In the genomic region with DNA sequence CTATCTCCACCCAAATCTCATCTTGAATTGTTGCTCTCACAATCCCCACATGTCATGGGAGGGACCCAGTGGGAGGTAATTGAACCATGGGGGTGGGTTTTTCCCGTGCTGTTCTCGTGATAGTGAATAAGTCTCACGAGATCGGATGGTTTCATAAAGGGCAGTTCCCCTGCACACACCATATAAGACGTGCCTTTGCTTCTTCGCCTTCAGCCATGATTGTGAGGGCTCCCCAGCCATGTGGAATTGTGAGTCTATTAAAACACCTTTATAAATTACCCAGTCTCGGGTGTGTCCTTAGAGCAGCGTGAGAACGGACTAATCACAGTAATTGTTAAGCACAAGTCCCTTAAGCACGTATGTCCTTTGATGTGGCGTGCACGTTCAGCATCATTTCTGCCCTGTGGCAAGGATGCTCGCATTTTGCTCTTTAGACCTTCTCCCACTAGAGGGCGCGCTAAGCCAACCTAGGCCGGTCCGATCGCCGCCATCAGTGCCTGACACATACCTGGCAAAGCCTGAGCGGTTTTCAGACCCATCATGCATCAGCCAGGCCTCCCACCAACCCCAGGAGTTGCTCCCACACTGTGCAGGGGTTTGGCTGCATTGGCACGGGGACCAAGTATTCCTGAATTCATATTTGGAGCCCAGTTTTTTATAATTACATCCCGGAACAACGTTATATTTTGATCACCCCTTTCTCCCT, we compare ENCODE assay signal across 8 cellular contexts.
DNase-seq lines count a peak whose midpoint lies in the region; ATAC-seq and TF ChIP-seq lines count a peak whose summit lies in the region.
"Not testable (repeated sequence)": the region's sequence is repeated elsewhere in the genome, so short reads cannot be mapped to it uniquely, and the experiment has no call there.

No MANE protein-coding gene starts in this region.

- not testable (repeated sequence) for H3K27me3 Mint-ChIP-seq in T-helper 17 cell

- not testable (repeated sequence) for H3K4me1 Mint-ChIP-seq in T-helper 17 cell

- not testable (repeated sequence) for DNase-seq in AG09319 (ENCODE audit: extremely low read depth, low read depth); epithelial cell of esophagus (ENCODE audit: low read depth)
- DNase-seq in T-helper 17 cell: peak; percentile 44 to 89 (median 46)
- DNase-seq in activated T-helper 1 cell treated with anti-CD3 and anti-CD28 coated beads, Interleukin-2, amount 50 U/mL, for 16 hours (ENCODE audit: low read depth in 1 of 2, low spot score in 1 of 2): peak; percentile 43 to 49
- peak; percentile 73 for DNase-seq in mucosa of gallbladder (ENCODE audit: low spot score)
- peak; percentile 20 to 50 (median 30) for DNase-seq in stimulated activated CD4-positive, alpha-beta T cell treated with anti-CD3 and anti-CD28 coated beads, TNF-alpha, amount 100 ng/mL, for 1 hour (ENCODE audit: low read depth in 3 of 3, low spot score in 1 of 3)

- H3K27ac Mint-ChIP-seq in T-helper 17 cell: not testable (repeated sequence)

- H3K4me3 Mint-ChIP-seq in T-helper 17 cell: not testable (repeated sequence)

- peak; percentile 90 for ATAC-seq in GM19035 (IDR thresholded peaks at IDR 0.05; ENCODE audit: unreplicated experiment)
- peak; percentile 70 for ATAC-seq in HG03045 (IDR thresholded peaks at IDR 0.05; ENCODE audit: unreplicated experiment)
- peak; percentile 99 for ATAC-seq in T-helper 17 cell

- not testable (repeated sequence) for H3K9me3 ChIP-seq in T-helper 17 cell (ENCODE audit: control insufficient read depth, low read length, poor library complexity, severe bottlenecking)

- not testable (repeated sequence) for H3K36me3 Mint-ChIP-seq in T-helper 17 cell (ENCODE audit: low read depth)

- peak; percentile 25 for TF ChIP-seq CTCF in AG09319 (IDR thresholded peaks at IDR 0.05; ENCODE audit: low read depth, low read length)
- TF ChIP-seq CTCF in epithelial cell of esophagus (IDR thresholded peaks at IDR 0.05; ENCODE audit: insufficient read depth, low read depth, low read length, missing control alignments): peak; percentile 38

- H3K4me3 ChIP-seq in epithelial cell of esophagus (ENCODE audit: low read length): not testable (repeated sequence)
